ENCODE assay signal across 17 cellular contexts in genomic region chr4:26905172-26905571, GRCh38. TPM values are rescaled to one million over a fixed set of nuclear protein-coding genes. Genes with fewer than 3 reads are reported as not detected.
DNase-seq lines count a peak whose midpoint lies in the region; ATAC-seq lines count a peak whose summit lies in the region.
"Had no signal": no experiment of that assay in that cellular context is flagged by ENCODE, and none has a peak within 500 bp of the region (broad histone marks: within the 10 kb centered on the region; RNA-seq: fewer than 3 reads in every experiment).

No MANE protein-coding gene starts in this region.

- peak overlapping the region; percentile 3 for H3K27ac Mint-ChIP-seq in activated CD8-positive, alpha-beta memory T cell treated with anti-CD3 and anti-CD28 coated beads, Interleukin-2, amount 10 ng/mL, durations not matched to agents 7 days and 5 days
- H3K27ac Mint-ChIP-seq in central memory CD8-positive, alpha-beta T cell (ENCODE audit: low read depth), result peak overlapping the region; percentile 87
- H3K27ac Mint-ChIP-seq: progenitor cell of endocrine pancreas had no signal

- no peaks in the 10 kb centered on the region for H3K27me3 Mint-ChIP-seq in activated CD8-positive, alpha-beta memory T cell treated with anti-CD3 and anti-CD28 coated beads, Interleukin-2, amount 10 ng/mL, durations not matched to agents 7 days and 5 days
- no peaks in the 10 kb centered on the region for H3K27me3 Mint-ChIP-seq in central memory CD8-positive, alpha-beta T cell
- H3K27me3 Mint-ChIP-seq: progenitor cell of endocrine pancreas had no signal

- H3K9me3 Mint-ChIP-seq in activated CD8-positive, alpha-beta memory T cell treated with anti-CD3 and anti-CD28 coated beads, Interleukin-2, amount 10 ng/mL, durations not matched to agents 7 days and 5 days (ENCODE audit: low read depth), result no peaks in the 10 kb centered on the region
- no peaks in the 10 kb centered on the region for H3K9me3 Mint-ChIP-seq in central memory CD8-positive, alpha-beta T cell
- H3K9me3 Mint-ChIP-seq: neural crest cell had no signal

- CTCF ChIA-PET in activated CD8-positive, alpha-beta memory T cell treated with anti-CD3 and anti-CD28 coated beads, Interleukin-2, amount 10 ng/mL, durations not matched to agents 7 days and 5 days (lab: Charles Lee), result no interaction called here

- no peak overlapping the region for H3K4me3 Mint-ChIP-seq in activated CD8-positive, alpha-beta memory T cell treated with anti-CD3 and anti-CD28 coated beads, Interleukin-2, amount 10 ng/mL, durations not matched to agents 7 days and 5 days
- H3K4me3 Mint-ChIP-seq in central memory CD8-positive, alpha-beta T cell, result peak overlapping the region; percentile 9
- H3K4me3 Mint-ChIP-seq: neural crest cell had no signal

- H3K36me3 Mint-ChIP-seq in activated CD8-positive, alpha-beta memory T cell treated with anti-CD3 and anti-CD28 coated beads, Interleukin-2, amount 10 ng/mL, durations not matched to agents 7 days and 5 days, result peaks cover 13% of the 10 kb centered on the region
- H3K36me3 Mint-ChIP-seq in central memory CD8-positive, alpha-beta T cell (ENCODE audit: insufficient read depth), result no peaks in the 10 kb centered on the region

- H3K4me1 Mint-ChIP-seq in activated CD8-positive, alpha-beta memory T cell treated with anti-CD3 and anti-CD28 coated beads, Interleukin-2, amount 10 ng/mL, durations not matched to agents 7 days and 5 days, result peaks cover 59% of the 10 kb centered on the region
- peaks cover 36% of the 10 kb centered on the region for H3K4me1 Mint-ChIP-seq in central memory CD8-positive, alpha-beta T cell

- ATAC-seq in activated CD8-positive, alpha-beta memory T cell treated with anti-CD3 and anti-CD28 coated beads, Interleukin-2, amount 10 ng/mL, durations not matched to agents 7 days and 5 days, result peak; percentile 36
- peak; percentile 64 for ATAC-seq in central memory CD8-positive, alpha-beta T cell (replicated peaks; ENCODE audit: extremely low read depth, poor library complexity, severe bottlenecking)
- ATAC-seq in stimulated activated naive CD8-positive, alpha-beta T cell treated with anti-CD3 and anti-CD28 coated beads, Interleukin-15, Interleukin-2, amounts not matched to agents 100 U/mL and 50 U/mL, for 24 hours, result peak; percentile 75
- ATAC-seq in GM19455 (IDR thresholded peaks at IDR 0.05; ENCODE audit: unreplicated experiment) (no peak), HG03439 (IDR thresholded peaks at IDR 0.05; ENCODE audit: unreplicated experiment) (no peak)

- DNase-seq in activated CD8-positive, alpha-beta memory T cell treated with anti-CD3 and anti-CD28 coated beads, Interleukin-2, amount 10 ng/mL, durations not matched to agents 7 days and 5 days, result no peak
- DNase-seq in activated CD8-positive, alpha-beta memory T cell treated with anti-CD3 and anti-CD28 coated beads for 24 hours, result no peak
- DNase-seq in SW480 (ENCODE audit: low spot score), result peak; percentile 1
- no peak for DNase-seq in central memory CD8-positive, alpha-beta T cell (ENCODE audit: low spot score in 2 of 2)
- no peak for DNase-seq in stimulated activated naive CD8-positive, alpha-beta T cell treated with anti-CD3 and anti-CD28 coated beads, Interleukin-15, Interleukin-2, amounts not matched to agents 100 U/mL and 50 U/mL, for 24 hours
- no peak for DNase-seq in HT-29 (ENCODE audit: low spot score)
- DNase-seq: amygdala, Kasumi-1, mesendoderm, NCI-H1048, NCI-H2029 treated with DMSO at 0.1 percent for 48 hours, NCI-H446, substantia nigra had no signal

RNA-seq across cellular contexts. Expression of gene STIM2, which starts 44.5 kb away (rescaled TPM):
- total RNA-seq in activated CD8-positive, alpha-beta memory T cell treated with anti-CD3 and anti-CD28 coated beads, Interleukin-2, amount 10 ng/mL, durations not matched to agents 7 days and 5 days, result 10 to 100 TPM; 54.6 to 66.3 TPM
- total RNA-seq in HT-29 (2014; rRNA removed; shearing (Covaris generic)), result 24.3 and 27.9 TPM in 2 replicates

Comparison
In these comparisons a context has a peak if more than half of its experiments do, and no peak if none do; other contexts are left out.
1. ATAC-seq: peak in activated CD8-positive, alpha-beta memory T cell treated with anti-CD3 and anti-CD28 coated beads, Interleukin-2, amount 10 ng/mL, durations not matched to agents 7 days and 5 days (single experiment), central memory CD8-positive, alpha-beta T cell (single experiment) and stimulated activated naive CD8-positive, alpha-beta T cell treated with anti-CD3 and anti-CD28 coated beads, Interleukin-15, Interleukin-2, amounts not matched to agents 100 U/mL and 50 U/mL, for 24 hours (single experiment); none in GM19455 (single experiment) and HG03439 (single experiment).